ENCODE assay signal across 15 cellular contexts in the genomic region with DNA sequence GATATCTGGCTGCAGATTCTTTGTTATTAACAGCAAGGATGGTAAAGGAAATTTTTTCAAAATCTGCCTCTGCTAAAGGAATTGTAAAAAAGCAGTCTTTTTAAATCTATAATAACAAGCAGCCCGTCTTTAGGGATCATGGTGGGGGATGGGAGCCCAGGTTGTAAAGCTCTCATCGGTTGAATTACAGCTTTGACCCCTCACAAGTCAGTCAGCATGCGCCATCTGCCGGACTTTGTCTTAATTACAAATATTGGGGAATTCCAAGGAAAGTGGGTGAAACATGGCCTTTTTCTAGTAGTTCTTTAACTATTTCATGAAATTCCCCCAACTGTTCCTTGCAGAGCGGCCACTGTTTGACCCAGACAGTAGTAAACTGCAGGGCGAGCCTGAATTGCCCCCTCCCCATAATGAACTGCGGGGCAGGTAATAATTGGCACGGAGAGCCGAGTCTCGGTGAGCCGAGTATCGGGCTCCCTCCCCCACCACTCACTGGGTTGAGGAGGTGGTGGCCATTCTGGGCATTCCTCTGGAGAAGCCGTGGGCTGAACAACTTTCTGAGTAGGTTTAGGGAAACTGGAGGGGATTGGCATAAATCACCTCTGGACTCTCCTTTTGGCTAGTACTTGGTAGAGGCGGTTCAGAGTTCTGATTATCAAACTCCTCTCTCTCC. TPM values are rescaled to one million over a fixed set of nuclear protein-coding genes. Genes with fewer than 3 reads are reported as not detected.
DNase-seq lines count a peak whose midpoint lies in the region; TF ChIP-seq lines count a peak whose summit lies in the region.
"Had no signal": no experiment of that assay in that cellular context is flagged by ENCODE, and none has a peak within 500 bp of the region (broad histone marks: within the 10 kb centered on the region; RNA-seq: fewer than 3 reads in every experiment).

No MANE protein-coding gene starts in this region.

- no peaks in the 10 kb centered on the region for H3F3A ChIP-seq in PC-9 (ENCODE audit: insufficient read depth, low read depth)

- 83 to 91% methylated on average over 14 of the region's 14 CpGs for WGBS in thyroid gland, 2 donors

- peaks cover 38 to 94% (median 88%) of the 10 kb centered on the region in 6 donors for H3K9me3 Mint-ChIP-seq in immature natural killer cell

- H3K36me3 ChIP-seq in PC-9 (ENCODE audit: low read depth) (no peaks in the 10 kb centered on the region), thyroid gland (no peaks in the 10 kb centered on the region)

- no peak for TF ChIP-seq POLR2A in thyroid gland (IDR thresholded peaks at IDR 0.05)

- no peak overlapping the region for H3K4me3 Mint-ChIP-seq in immature natural killer cell
- H3K4me3 Mint-ChIP-seq: activated CD8-positive, alpha-beta T cell treated with anti-CD3 and anti-CD28 coated beads for 36 hours; activated naive CD4-positive, alpha-beta T cell treated with anti-CD3 and anti-CD28 coated beads, Interleukin-2, amount 50 U/mL, for 24 hours; dendritic cell treated with granulocyte-macrophage colony-stimulating factor and Interleukin-4, amounts not matched to agents 40 ng/mL and 50 ng/mL, for 4 days had no signal

- no peaks in the 10 kb centered on the region for H3K27me3 Mint-ChIP-seq in immature natural killer cell (ENCODE audit: low read depth in 3 of 3)
- H3K27me3 Mint-ChIP-seq: activated CD8-positive, alpha-beta T cell treated with anti-CD3 and anti-CD28 coated beads for 36 hours; activated naive CD4-positive, alpha-beta T cell treated with anti-CD3 and anti-CD28 coated beads, Interleukin-2, amount 50 U/mL, for 24 hours; dendritic cell treated with granulocyte-macrophage colony-stimulating factor and Interleukin-4, amounts not matched to agents 40 ng/mL and 50 ng/mL, for 4 days had no signal

- POLR2A ChIA-PET in PC-9 (lab: Charles Lee; ENCODE audit: unreplicated experiment): no interaction called here

- TF ChIP-seq CTCF in LNCaP clone FGC (IDR thresholded peaks at IDR 0.05; ENCODE audit: control insufficient read depth, extremely low read depth, insufficient read depth) (peak; percentile 38), PC-9 (conservative IDR thresholded peaks at IDR 0.05) (peak; percentile 61), thyroid gland (IDR thresholded peaks at IDR 0.05) (no peak)

- H3K4me1 ChIP-seq in PC-9 (replicated peaks; ENCODE audit: insufficient read depth): no peaks in the 10 kb centered on the region
- H3K4me1 ChIP-seq in thyroid gland: no peaks in the 10 kb centered on the region
- H3K4me1 ChIP-seq: suprapubic skin had no signal

- no TSS peak for BruUV-seq in PC-9 (replicated peaks; lab: Mats Ljungman, UMichigan)

- no peaks in the 10 kb centered on the region for H3K27me3 ChIP-seq in PC-9 (ENCODE audit: insufficient read depth, low read depth)
- H3K27me3 ChIP-seq in thyroid gland: no peaks in the 10 kb centered on the region
- H3K27me3 ChIP-seq: suprapubic skin had no signal

- H3K36me3 Mint-ChIP-seq in immature natural killer cell: peaks cover 37 to 52% (median 47%) of the 10 kb centered on the region in 3 donors

- no peak overlapping the region for H3K4me3 ChIP-seq in LNCaP clone FGC (ENCODE audit: low read depth, low read length)
- no peak overlapping the region for H3K4me3 ChIP-seq in PC-9
- no peak overlapping the region for H3K4me3 ChIP-seq in thyroid gland (replicated peaks in 1 of 3)
- H3K4me3 ChIP-seq: lung, suprapubic skin had no signal

- no peak overlapping the region for H3K27ac Mint-ChIP-seq in immature natural killer cell
- H3K27ac Mint-ChIP-seq: activated CD8-positive, alpha-beta T cell treated with anti-CD3 and anti-CD28 coated beads for 36 hours; activated naive CD4-positive, alpha-beta T cell treated with anti-CD3 and anti-CD28 coated beads, Interleukin-2, amount 50 U/mL, for 24 hours; dendritic cell treated with granulocyte-macrophage colony-stimulating factor and Interleukin-4, amounts not matched to agents 40 ng/mL and 50 ng/mL, for 4 days had no signal

- no peaks in the 10 kb centered on the region for H3K4me1 Mint-ChIP-seq in immature natural killer cell
- H3K4me1 Mint-ChIP-seq: activated naive CD4-positive, alpha-beta T cell treated with anti-CD3 and anti-CD28 coated beads, Interleukin-2, amount 50 U/mL, for 24 hours had no signal

- H3K4me2 ChIP-seq in PC-9: no peak overlapping the region

- H3K9me2 ChIP-seq in PC-9 (ENCODE audit: insufficient read depth): no peaks in the 10 kb centered on the region

- H3K9me3 ChIP-seq in PC-9 (ENCODE audit: insufficient read depth, low read depth): peaks cover 28% of the 10 kb centered on the region
- no peaks in the 10 kb centered on the region for H3K9me3 ChIP-seq in thyroid gland

- H2AFZ ChIP-seq in PC-9: no peak overlapping the region

- H3K79me2 ChIP-seq in PC-9 (ENCODE audit: low read depth): no peaks in the 10 kb centered on the region

- H3K27ac ChIP-seq in PC-9: no peak overlapping the region
- H3K27ac ChIP-seq in thyroid gland: no peak overlapping the region
- H3K27ac ChIP-seq: suprapubic skin had no signal

- H4K20me1 ChIP-seq in PC-9 (ENCODE audit: insufficient read depth): no peaks in the 10 kb centered on the region

- peak; percentile 69 for DNase-seq in D341Med (ENCODE audit: low spot score)
- no peak for DNase-seq in LNCaP clone FGC (ENCODE audit: low read depth)
- DNase-seq in PC-9: peak in 1 of 2 experiments; percentile 22
- DNase-seq in iPS-NIHi11 (ENCODE audit: low spot score): peak; percentile 53
- DNase-seq in NCI-H1694 treated with DMSO at 0.1 percent for 48 hours (lab: John Stamatoyannopoulos, UW): no peak
- no peak for DNase-seq in thyroid gland
- no peak for DNase-seq in immature natural killer cell
- no peak for DNase-seq in GOT3 (lab: John Stamatoyannopoulos, UW)
- DNase-seq: activated CD8-positive, alpha-beta T cell treated with anti-CD3 and anti-CD28 coated beads for 36 hours; T-helper 1 cell had no signal

- intact Hi-C loops in PC-9 (cut with micrococcal nuclease; ENCODE audit: unreplicated experiment) (no loop called here), thyroid gland (cut with DNase I) (no loop called here)

- CTCF ChIA-PET in PC-9 (lab: Charles Lee): no interaction called here

RNA-seq across cellular contexts. Expression of a gene that starts 11.6 kb away (rescaled TPM):
- total RNA-seq in PC-9 (2021) (not detected in 2 replicates), thyroid gland (1 to 10 TPM; 2.7 to 6.9 (median 3.8) TPM)
- polyA plus RNA-seq in immature natural killer cell: 1 to 10 TPM; 2.0 to 8.3 (median 4.1) TPM
- total RNA-seq: NCI-H460 had no signal

RNA-seq across cellular contexts. Expression of a gene that starts 36.0 kb away (rescaled TPM):
- total RNA-seq in PC-9 (2021) (not detected in 2 replicates), thyroid gland (1 to 10 TPM in 1 of 4 donors, under 1 TPM in 2, not detected in 1; 0.50 to 1.2 (median 0.54) TPM)
- polyA plus RNA-seq in immature natural killer cell: not detected
- total RNA-seq: activated CD8-positive, alpha-beta T cell treated with anti-CD3 and anti-CD28 coated beads for 36 hours; NCI-H460 had no signal

Comparison
In these comparisons a context has a peak if more than half of its experiments do, and no peak if none do; other contexts are left out.
1. DNase-seq: peak in D341Med (single experiment) and iPS-NIHi11 (single experiment); none in LNCaP clone FGC (single experiment), NCI-H1694 treated with DMSO at 0.1 percent for 48 hours (single experiment), thyroid gland (0 of 2), immature natural killer cell (0 of 3) and GOT3 (single experiment).
2. CTCF ChIP-seq: peak in LNCaP clone FGC (single experiment) and PC-9 (single experiment); none in thyroid gland (0 of 6).